ENCODE assay signal across 1 cellular context in genomic region chr16:66271074-66272060, GRCh38.
TF ChIP-seq lines count a peak whose summit lies in the region.

No MANE protein-coding gene starts in this region.

TF ChIP-seq in H1, 55 proteins besides CTCF, POLR2A, EP300 and RAD21:
- TF ChIP-seq CHD7 (IDR thresholded peaks at IDR 0.05; ENCODE audit: insufficient replicate concordance, low read length) (no peak), MAX (IDR thresholded peaks at IDR 0.05) (no peak), USF2 (IDR thresholded peaks at IDR 0.05; ENCODE audit: low read length) (no peak), SAP30 (IDR thresholded peaks at IDR 0.05; ENCODE audit: insufficient read depth, insufficient replicate concordance, low read length) (no peak), SP1 (IDR thresholded peaks at IDR 0.05; ENCODE audit: low read depth, low read length) (no peak), RFX5 (IDR thresholded peaks at IDR 0.05; ENCODE audit: borderline replicate concordance, low read depth, low read length) (no peak)
